8 cellular contexts compared by ENCODE assay signal in genomic region chr4:185472063-185472542, GRCh38. TPM values are rescaled to one million over a fixed set of nuclear protein-coding genes. Genes with fewer than 3 reads are reported as not detected.
A peak's percentile ranks its signal among the peaks of the same experiment; 100 is the strongest.
DNase-seq lines count a peak whose midpoint lies in the region; FAIRE-seq and TF ChIP-seq lines count a peak whose summit lies in the region.

No MANE protein-coding gene starts in this region.

- TF ChIP-seq CTCF in endothelial cell of umbilical vein (IDR thresholded peaks at IDR 0.05; ENCODE audit: extremely low read depth in 1 of 2, insufficient read depth in 1 of 2, low read depth in 1 of 2, low read length in 2 of 2) = no peak
- TF ChIP-seq CTCF in prostate gland (IDR thresholded peaks at IDR 0.05) = no peak

- TSS peak; percentile 30 for BruUV-seq in endothelial cell of umbilical vein (replicated peaks; lab: Mats Ljungman, UMichigan)

- intact Hi-C loops in endothelial cell of umbilical vein (cut with micrococcal nuclease) (no loop called here), prostate gland (cut with DNase I) (loop anchor here (5.0 kb wide), 2 partner anchors 35 to 565 kb away; no protein-coding TSS in a partner anchor)

- H3K27ac ChIP-seq in endothelial cell of umbilical vein (ENCODE audit: insufficient read depth, low read depth, low read length) = no peak overlapping the region
- peak overlapping the region in 1 of 2 donors; percentile 81 for H3K27ac ChIP-seq in prostate gland

- H2AFZ ChIP-seq in endothelial cell of umbilical vein (ENCODE audit: low read depth, low read length) = peak overlapping the region; percentile 79

- WGBS in prostate gland = 11% methylated on average over 11 of the region's 11 CpGs

- H3K36me3 ChIP-seq in MG63 (no peaks in the 10 kb centered on the region), endothelial cell of umbilical vein (ENCODE audit: control insufficient read depth in 2 of 2, extremely low read depth in 1 of 2, insufficient read depth in 2 of 2, low read length in 2 of 2) (no peaks in the 10 kb centered on the region), prostate gland (no peaks in the 10 kb centered on the region)

- peak overlapping the region; percentile 89 for H3K4me2 ChIP-seq in endothelial cell of umbilical vein (ENCODE audit: insufficient read depth, low read length)

- peak; percentile 24 for DNase-seq in GM12892 (ENCODE audit: insufficient read length)
- no peak for DNase-seq in MG63
- DNase-seq in endothelial cell of umbilical vein (ENCODE audit: low read depth, low spot score) = peak; percentile 21
- no peak for DNase-seq in prostate gland (ENCODE audit: low spot score)
- DNase-seq in NCI-H510A (lab: John Stamatoyannopoulos, UW) = no peak
- no peak for DNase-seq in activated gamma-delta T cell treated with Interleukin-2 at 50 U/mL for 16 hours
- no peak for DNase-seq in HK-2 (ENCODE audit: unreplicated experiment)
- DNase-seq in iPS-NIHi7 (ENCODE audit: extremely low spot score) = no peak

- TF ChIP-seq POLR2A in GM12892 (IDR thresholded peaks at IDR 0.05; ENCODE audit: low read depth, low read length) (no peak), endothelial cell of umbilical vein (IDR thresholded peaks at IDR 0.05; ENCODE audit: low read depth, low read length) (no peak), prostate gland (IDR thresholded peaks at IDR 0.05) (no peak)

- POLR2A ChIA-PET in endothelial cell of umbilical vein (lab: Charles Lee) = no interaction called here

- H3K9me1 ChIP-seq in endothelial cell of umbilical vein (replicated peaks; ENCODE audit: control insufficient read depth, extremely low read depth, insufficient read depth, low read length) = no peaks in the 10 kb centered on the region

- H3K4me1 ChIP-seq in endothelial cell of umbilical vein (ENCODE audit: control insufficient read depth, extremely low read depth, insufficient read depth, low read length) (peaks cover 8% of the 10 kb centered on the region), prostate gland (replicated peaks) (no peaks in the 10 kb centered on the region)

- no peak for FAIRE-seq in GM12892 (lab: Jason Lieb, UNC)
- FAIRE-seq in endothelial cell of umbilical vein (lab: Jason Lieb, UNC) = no peak

- dilution Hi-C loops in endothelial cell of umbilical vein (cut with MboI; ENCODE audit: extremely low pct_ligation_motif_present, low sequenced_read_pairs) = no loop called here

- H3K9me3 ChIP-seq in MG63 (no peaks in the 10 kb centered on the region), endothelial cell of umbilical vein (replicated peaks; ENCODE audit: control insufficient read depth, insufficient read depth, low read length) (no peaks in the 10 kb centered on the region), prostate gland (no peaks in the 10 kb centered on the region)

- H3K27me3 ChIP-seq in MG63 = 0 out of 2 replicates have a peak, but pooled peaks cover 2% of the 10 kb centered on the region
- H3K27me3 ChIP-seq in endothelial cell of umbilical vein (ENCODE audit: control insufficient read depth in 2 of 2, insufficient read depth in 2 of 2, low read length in 2 of 2) = peaks cover 13 to 14% of the 10 kb centered on the region in 2 experiments
- H3K27me3 ChIP-seq in prostate gland (replicated peaks; ENCODE audit: insufficient read depth) = no peaks in the 10 kb centered on the region

- H3K9ac ChIP-seq in endothelial cell of umbilical vein (replicated peaks; ENCODE audit: extremely low read depth, insufficient read depth, low read length) = peak overlapping the region; percentile 72

- no peaks in the 10 kb centered on the region for H3K79me2 ChIP-seq in endothelial cell of umbilical vein (ENCODE audit: control insufficient read depth, insufficient read depth, low read length)

- H3K4me3 ChIP-seq in MG63 (peak overlapping the region; percentile 53), endothelial cell of umbilical vein (replicated peaks in 1 of 3; ENCODE audit: insufficient read depth in 1 of 3, low read depth in 1 of 3, low read length in 3 of 3) (peak overlapping the region; percentile 43 to 80 (median 47)), prostate gland (peak overlapping the region; percentile 63 to 70)

- no peaks in the 10 kb centered on the region for H4K20me1 ChIP-seq in endothelial cell of umbilical vein (replicated peaks; ENCODE audit: control insufficient read depth, extremely low read depth, insufficient read depth, low read length)

- CTCF ChIA-PET in endothelial cell of umbilical vein (lab: Charles Lee) = interaction anchor here (0.7 to 4.5 kb wide), 9 partner anchors 10 to 566 kb away, joined by 3 to 107 read pairs (median 5); partner anchors contain the start of gene PDLIM3

TF ChIP-seq in endothelial cell of umbilical vein, 7 proteins besides CTCF, POLR2A, EP300 and RAD21:
- no peak for TF ChIP-seq MAX (IDR thresholded peaks at IDR 0.05; ENCODE audit: insufficient read depth, insufficient read length)

RNA-seq across cellular contexts. Expression of gene CCDC110, which starts 0.6 kb away (rescaled TPM):
- 2.8 TPM for polyA plus RNA-seq in GM12892 (2012; ENCODE audit: missing spikeins)
- total RNA-seq in MG63 (2014; rRNA removed; shearing (Covaris generic); ENCODE audit: low replicate concordance) = not detected in 2 replicates
- total RNA-seq in endothelial cell of umbilical vein (0.28 and 0.71 TPM in 2 replicates), prostate gland (10 to 100 TPM in 1 of 2 donors, 1 to 10 TPM in 1; 2.8 to 10.3 TPM)
- polyA plus RNA-seq in endothelial cell of umbilical vein = 0.03 and 0.25 TPM in 2 replicates
- polyA plus RNA-seq in endothelial cell of umbilical vein (2011; cell fraction: cytosol; rRNA removed) = 0.32 and 0.34 TPM in 2 replicates
- 0.32 and 1.0 TPM in 2 replicates for polyA plus RNA-seq in endothelial cell of umbilical vein (2011; cell fraction: nucleus; rRNA removed)
- polyA plus RNA-seq in endothelial cell of umbilical vein (2012) = 0.37 and 0.79 TPM in 2 replicates
- polyA minus RNA-seq in endothelial cell of umbilical vein = not detected in 2 replicates
- polyA minus RNA-seq in endothelial cell of umbilical vein (2011; cell fraction: cytosol; rRNA and poly(A)+ RNA removed) = not detected
- polyA minus RNA-seq in endothelial cell of umbilical vein (2011; cell fraction: nucleus; rRNA and poly(A)+ RNA removed) = not detected in 2 replicates

RNA-seq across cellular contexts. Expression of gene UFSP2, which starts 46.3 kb away (rescaled TPM):
- polyA plus RNA-seq in GM12892 (2012; ENCODE audit: missing spikeins) = 22.8 TPM
- 12.2 and 19.9 TPM in 2 replicates for total RNA-seq in MG63 (2014; rRNA removed; shearing (Covaris generic); ENCODE audit: low replicate concordance)
- total RNA-seq in endothelial cell of umbilical vein (25.2 and 26.7 TPM in 2 replicates), prostate gland (10 to 100 TPM; 32.1 to 42.7 TPM)
- polyA plus RNA-seq in endothelial cell of umbilical vein = 17.0 and 25.2 TPM in 2 replicates
- 28.1 and 30.4 TPM in 2 replicates for polyA plus RNA-seq in endothelial cell of umbilical vein (2011; cell fraction: cytosol; rRNA removed)
- polyA plus RNA-seq in endothelial cell of umbilical vein (2011; cell fraction: nucleus; rRNA removed) = 18.2 and 19.8 TPM in 2 replicates
- polyA plus RNA-seq in endothelial cell of umbilical vein (2012) = 19.5 and 26.3 TPM in 2 replicates
- 27.2 and 42.3 TPM in 2 replicates for polyA minus RNA-seq in endothelial cell of umbilical vein
- polyA minus RNA-seq in endothelial cell of umbilical vein (2011; cell fraction: cytosol; rRNA and poly(A)+ RNA removed) = 14.6 TPM
- polyA minus RNA-seq in endothelial cell of umbilical vein (2011; cell fraction: nucleus; rRNA and poly(A)+ RNA removed) = 26.5 and 28.1 TPM in 2 replicates

Comparison
In these comparisons a context has a peak if more than half of its experiments do, and no peak if none do; other contexts are left out.
1. DNase-seq: peak in GM12892 (single experiment) and endothelial cell of umbilical vein (single experiment); none in MG63 (single experiment), prostate gland (single experiment), NCI-H510A (single experiment), activated gamma-delta T cell treated with Interleukin-2 at 50 U/mL for 16 hours (single experiment), HK-2 (single experiment) and iPS-NIHi7 (single experiment).
2. Peak in every context shown above with its lines, with median percentiles within 50 percentile points of each other: H3K4me3 ChIP-seq.